ENCODE assay signal across 15 cellular contexts in genomic region chr20:38261054-38261390, GRCh38. TPM values are rescaled to one million over a fixed set of nuclear protein-coding genes. Genes with fewer than 3 reads are reported as not detected.
DNase-seq lines count a peak whose midpoint lies in the region; ATAC-seq and TF ChIP-seq lines count a peak whose summit lies in the region.
"Had no signal": no experiment of that assay in that cellular context is flagged by ENCODE, and none has a peak within 500 bp of the region (broad histone marks: within the 10 kb centered on the region; RNA-seq: fewer than 3 reads in every experiment).

No MANE protein-coding gene starts in this region.

- TF ChIP-seq CTCF in HFFc6 (IDR thresholded peaks at IDR 0.05) = no peak
- no peak for TF ChIP-seq CTCF in cardiac fibroblast (IDR thresholded peaks at IDR 0.05; ENCODE audit: low read depth, low read length)
- TF ChIP-seq CTCF in GM13976 (IDR thresholded peaks at IDR 0.05; ENCODE audit: borderline replicate concordance, control extremely low read depth, extremely low read depth, insufficient read depth, missing control alignments) = no peak

- H3K27ac ChIP-seq in stomach smooth muscle (ENCODE audit: low read length) = no peak overlapping the region

- H3K36me3 ChIP-seq in iPS-15b (ENCODE audit: control insufficient read depth, insufficient read depth, low read length) = no peaks in the 10 kb centered on the region
- no peaks in the 10 kb centered on the region for H3K36me3 ChIP-seq in stomach smooth muscle (ENCODE audit: control insufficient read depth in 2 of 2, insufficient read depth in 2 of 2, low read length in 2 of 2)

- no peaks in the 10 kb centered on the region for H3K27me3 Mint-ChIP-seq in HFFc6 (ENCODE audit: insufficient read depth)

- H3K9ac ChIP-seq in iPS-15b (ENCODE audit: low read depth, low read length) (no peak overlapping the region), stomach smooth muscle (ENCODE audit: low read length in 2 of 2) (peak overlapping the region in 1 of 2 donors; percentile 13)

- peak overlapping the region; percentile 41 for H3K27ac Mint-ChIP-seq in HFFc6
- H3K27ac Mint-ChIP-seq: activated T-cell treated with anti-CD3 and anti-CD28 coated beads, Interleukin-2, amount 50 U/mL, for 72 hours had no signal

- H3K4me1 ChIP-seq in iPS-15b (ENCODE audit: control insufficient read depth, insufficient read depth, low read length) (peaks cover 4% of the 10 kb centered on the region), stomach smooth muscle (ENCODE audit: control insufficient read depth, insufficient read depth, low read length) (peaks cover 3% of the 10 kb centered on the region)

- peaks cover 20% of the 10 kb centered on the region for H3K27me3 ChIP-seq in iPS-15b (ENCODE audit: control insufficient read depth, insufficient read depth, low read length)
- H3K27me3 ChIP-seq in stomach smooth muscle (ENCODE audit: control insufficient read depth in 1 of 2, insufficient read depth in 2 of 2, low read length in 2 of 2) = peaks cover 25 to 29% of the 10 kb centered on the region in 2 donors

- no peaks in the 10 kb centered on the region for H3K9me3 ChIP-seq in iPS-15b (ENCODE audit: control insufficient read depth, insufficient read depth, low read length)
- H3K9me3 ChIP-seq in stomach smooth muscle (ENCODE audit: control insufficient read depth in 2 of 2, low read length in 2 of 2) = no peaks in the 10 kb centered on the region

- peak overlapping the region; percentile 78 for H3K4me3 Mint-ChIP-seq in HFFc6

- no peaks in the 10 kb centered on the region for H3K36me3 Mint-ChIP-seq in HFFc6 (ENCODE audit: low read depth)

- no peak for DNase-seq in HFFc6
- DNase-seq in cardiac fibroblast (ENCODE audit: low read depth in 2 of 2) = no peak
- DNase-seq in GM13976 (ENCODE audit: low spot score) = no peak
- DNase-seq: activated T-cell treated with anti-CD3 and anti-CD28 coated beads, Interleukin-2, amount 50 U/mL, for 72 hours; central memory CD4-positive, alpha-beta T cell; HCEC 1CT; NCI-H2227 treated with DMSO at 0.1 percent for 48 hours; SHP77 treated with DMSO at 0.1 percent for 48 hours had no signal

- peaks cover 43% of the 10 kb centered on the region for H3K4me1 Mint-ChIP-seq in HFFc6 (ENCODE audit: low read depth)

- no peak for ATAC-seq in HG03469 (IDR thresholded peaks at IDR 0.05; ENCODE audit: unreplicated experiment)
- no peak for ATAC-seq in GM21619 (IDR thresholded peaks at IDR 0.05; ENCODE audit: unreplicated experiment)
- no peak for ATAC-seq in GM21381 (IDR thresholded peaks at IDR 0.05; ENCODE audit: unreplicated experiment)
- ATAC-seq: activated CD4-positive, CD25-positive, alpha-beta regulatory T cell treated with anti-CD3 and anti-CD28 coated beads, Interleukin-2, amount 50 U/mL, for 24 hours; activated T-cell treated with anti-CD3 and anti-CD28 coated beads, Interleukin-2, amount 50 U/mL, for 72 hours had no signal

- no peaks in the 10 kb centered on the region for H3K9me3 Mint-ChIP-seq in HFFc6
- H3K9me3 Mint-ChIP-seq: activated T-cell treated with anti-CD3 and anti-CD28 coated beads, Interleukin-2, amount 50 U/mL, for 72 hours had no signal

- in situ Hi-C loops in GM13976 (cut with MboI; ENCODE audit: low sequenced_read_pairs, unreplicated experiment) = no loop called here

- H3K4me3 ChIP-seq in cardiac fibroblast (replicated peaks in 1 of 2; ENCODE audit: low read depth in 2 of 2, low read length in 2 of 2) = peak overlapping the region; percentile 14 to 22
- H3K4me3 ChIP-seq in iPS-15b (ENCODE audit: low read depth, low read length) = peak overlapping the region; percentile 37
- peak overlapping the region; percentile 27 to 54 for H3K4me3 ChIP-seq in stomach smooth muscle (ENCODE audit: low read length in 2 of 2)

RNA-seq across cellular contexts. Expression of gene KIAA1755, which starts 0.5 kb away (rescaled TPM):
- total RNA-seq in HFFc6 (2021; fragmentation: NEBNext Ultra II Directional; extraction: Animal tissue kit (Norgen Biotek cat#: 25700)) = 1 to 10 TPM; 1.2 to 4.4 (median 2.2) TPM
- total RNA-seq: activated T-cell treated with anti-CD3 and anti-CD28 coated beads, Interleukin-2, amount 50 U/mL, for 72 hours had no signal

RNA-seq across cellular contexts. Expression of gene BPI, which starts 42.9 kb away (rescaled TPM):
- not detected for total RNA-seq in HFFc6 (2021; fragmentation: NEBNext Ultra II Directional; extraction: Animal tissue kit (Norgen Biotek cat#: 25700))
- total RNA-seq: activated T-cell treated with anti-CD3 and anti-CD28 coated beads, Interleukin-2, amount 50 U/mL, for 72 hours; LHCN-M2 had no signal
